In genomic region chr4:157838366-157838765, GRCh38 we compare ENCODE assay signal across 25 cellular contexts.
"Had no signal": no experiment of that assay in that cellular context is flagged by ENCODE, and none has a peak within 500 bp of the region (broad histone marks: within the 10 kb centered on the region; RNA-seq: fewer than 3 reads in every experiment).

No MANE protein-coding gene starts in this region.

- H3K4me1 ChIP-seq: prostate gland had no signal

- H3K9me3 Mint-ChIP-seq: activated B cell treated with CpG ODN at 0.5 μM for 24 hours; activated naive CD8-positive, alpha-beta T cell treated with anti-CD3 and anti-CD28 coated beads, Interleukin-2, amount 10 ng/mL, durations not matched to agents 7 days and 5 days; activated T-helper 2 cell treated with anti-CD3 and anti-CD28 coated beads, Interferon-gamma antibody, Interleukin-2, Interleukin-4, amounts not matched to agents 10 μg/mL and 5 μg/mL and 100 μg/mL, durations not matched to agents 14 hours and 24 hours and 36 hours; T-helper 2 cell treated with Interferon-gamma antibody and Interleukin-4, amounts not matched to agents 5 μg/mL and 100 μg/mL, for 36 hours had no signal

- H3K4me1 Mint-ChIP-seq: activated B cell treated with CpG ODN at 0.5 μM for 24 hours; activated naive CD8-positive, alpha-beta T cell treated with anti-CD3 and anti-CD28 coated beads, Interleukin-2, amount 10 ng/mL, durations not matched to agents 7 days and 5 days; naive B cell; neural crest cell had no signal

- H3K27ac ChIP-seq: brain microvascular endothelial cell, coronary artery, prostate gland had no signal

- ATAC-seq: activated CD8-positive, alpha-beta T cell treated with anti-CD3 and anti-CD28 coated beads, Interleukin-2, amount 10 ng/mL, durations not matched to agents 7 days and 5 days; left lobe of liver; mucosa of descending colon; right cardiac atrium had no signal

- H3K4me3 ChIP-seq: coronary artery, lung, mucosa of descending colon, prostate gland, tibial artery had no signal

- H3K27me3 Mint-ChIP-seq: activated B cell treated with CpG ODN at 0.5 μM for 24 hours; activated naive CD8-positive, alpha-beta T cell treated with anti-CD3 and anti-CD28 coated beads, Interleukin-2, amount 10 ng/mL, durations not matched to agents 7 days and 5 days; activated T-cell treated with anti-CD3 and anti-CD28 coated beads, Interleukin-2, amount 50 U/mL, for 24 hours; naive B cell had no signal

- H3K27ac Mint-ChIP-seq: activated B cell treated with CpG ODN at 0.5 μM for 24 hours; activated CD8-positive, alpha-beta T cell treated with anti-CD3 and anti-CD28 coated beads, Interleukin-2, amount 10 ng/mL, durations not matched to agents 7 days and 5 days; activated naive CD8-positive, alpha-beta T cell treated with anti-CD3 and anti-CD28 coated beads, Interleukin-2, amount 10 ng/mL, durations not matched to agents 7 days and 5 days; activated T-cell treated with anti-CD3 and anti-CD28 coated beads, Interleukin-2, amount 50 U/mL, for 24 hours; activated T-helper 2 cell treated with anti-CD3 and anti-CD28 coated beads, Interferon-gamma antibody, Interleukin-2, Interleukin-4, amounts not matched to agents 10 μg/mL and 5 μg/mL and 100 μg/mL, durations not matched to agents 14 hours and 24 hours and 36 hours; T-helper 2 cell treated with Interferon-gamma antibody and Interleukin-4, amounts not matched to agents 5 μg/mL and 100 μg/mL, for 36 hours had no signal

- H3K36me3 Mint-ChIP-seq: activated naive CD8-positive, alpha-beta T cell treated with anti-CD3 and anti-CD28 coated beads, Interleukin-2, amount 10 ng/mL, durations not matched to agents 7 days and 5 days; naive B cell had no signal

- H3K27me3 ChIP-seq: brain microvascular endothelial cell, tibial artery had no signal

- DNase-seq: activated B cell treated with CpG ODN at 0.5 μM for 24 hours; activated CD4-positive, alpha-beta T cell treated with anti-CD3 and anti-CD28 coated beads for 48 hours; activated CD8-positive, alpha-beta T cell treated with anti-CD3 and anti-CD28 coated beads, Interleukin-2, amount 10 ng/mL, durations not matched to agents 7 days and 5 days; activated naive CD4-positive, alpha-beta T cell treated with Interleukin-2 at 50 U/mL for 16 hours; activated naive CD8-positive, alpha-beta T cell treated with anti-CD3 and anti-CD28 coated beads, Interleukin-2, amount 10 ng/mL, durations not matched to agents 7 days and 5 days; activated T-cell treated with anti-CD3 and anti-CD28 coated beads, Interleukin-2, amount 50 U/mL, for 24 hours; anterior cingulate cortex; brain microvascular endothelial cell; foreskin melanocyte; glutamatergic neuron; hippocampal formation; islet precursor cell; mucosa of descending colon; naive B cell; right cardiac atrium; stimulated activated CD4-positive, alpha-beta T cell treated with anti-CD3 and anti-CD28 coated beads, Interleukin-2, amount 100 ng/mL, for 24 hours; stimulated activated naive CD4-positive, alpha-beta T cell treated with Interleukin-2 at 50 U/mL for 16 hours; tibial artery had no signal

- H3K9me3 ChIP-seq: mucosa of descending colon, prostate gland, tibial artery had no signal

- H3K4me3 Mint-ChIP-seq: activated B cell treated with CpG ODN at 0.5 μM for 24 hours; activated CD8-positive, alpha-beta T cell treated with anti-CD3 and anti-CD28 coated beads, Interleukin-2, amount 10 ng/mL, durations not matched to agents 7 days and 5 days; activated naive CD8-positive, alpha-beta T cell treated with anti-CD3 and anti-CD28 coated beads, Interleukin-2, amount 10 ng/mL, durations not matched to agents 7 days and 5 days; activated T-cell treated with anti-CD3 and anti-CD28 coated beads, Interleukin-2, amount 50 U/mL, for 24 hours; naive B cell; neural crest cell; T-helper 2 cell treated with Interferon-gamma antibody and Interleukin-4, amounts not matched to agents 5 μg/mL and 100 μg/mL, for 36 hours had no signal

- H3K36me3 ChIP-seq: brain microvascular endothelial cell, prostate gland, tibial artery had no signal
